Comparison of ENCODE assay signal across 24 cellular contexts in the genomic region with DNA sequence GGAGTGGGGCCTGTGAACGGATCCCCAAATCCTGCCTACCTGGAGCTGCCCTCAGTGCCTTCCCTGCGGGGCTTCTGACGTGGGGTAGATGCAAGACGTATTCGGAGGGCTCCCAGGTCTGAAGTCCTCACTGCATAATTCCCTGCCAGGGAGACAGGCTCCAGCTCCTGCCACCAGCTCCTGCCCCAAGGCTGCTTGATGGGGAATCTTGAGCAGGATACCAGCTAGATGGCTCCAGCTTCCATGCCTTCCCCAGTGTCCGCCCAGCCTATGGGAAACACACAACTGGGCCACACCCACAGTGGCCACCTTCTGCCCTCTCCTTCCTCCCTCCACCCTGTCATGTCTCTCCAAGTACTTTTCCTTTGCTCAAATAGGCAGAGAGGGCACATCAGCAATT.
DNase-seq lines count a peak whose midpoint lies in the region; ATAC-seq, FAIRE-seq and TF ChIP-seq lines count a peak whose summit lies in the region.
"Had no signal": no experiment of that assay in that cellular context is flagged by ENCODE, and none has a peak within 500 bp of the region (broad histone marks: within the 10 kb centered on the region; RNA-seq: fewer than 3 reads in every experiment).

No MANE protein-coding gene starts in this region.

- H3K27ac ChIP-seq in K562 (ENCODE audit: extremely low read depth, low read depth, low read length) (no peak overlapping the region), upper lobe of right lung (no peak overlapping the region)
- H3K27ac ChIP-seq: 22Rv1; A549; BLaER1 treated with 17β-estradiol and CSF1 and Interleukin-3, amounts not matched to agents 10 nM and 100 nM had no signal

- no peaks in the 10 kb centered on the region for H3K79me2 ChIP-seq in K562 (ENCODE audit: control insufficient read depth, insufficient read depth, low read length)

- TF ChIP-seq EP300 in K562 (IDR thresholded peaks at IDR 0.05; ENCODE audit: low read length), result no peak

- peak; percentile 8 for DNase-seq in ELF-1 (ENCODE audit: low read depth, low spot score)
- no peak for DNase-seq in K562 (ENCODE audit: extremely low read depth in 1 of 4, low spot score in 3 of 4)
- DNase-seq in mucosa of descending colon, result no peak
- no peak for DNase-seq in upper lobe of right lung
- no peak for DNase-seq in NOMO-1 treated with dmso at 0.1 percent for 144 hours (lab: John Stamatoyannopoulos, UW; ENCODE audit: unreplicated experiment)
- DNase-seq in stimulated activated CD4-positive, alpha-beta T cell treated with anti-CD3 and anti-CD28 coated beads, Interleukin-4, amount 100 ng/mL, for 4 hours, result no peak
- DNase-seq: ACHN; AML-193; BE2C; CD4-positive, alpha-beta T cell; CD8-positive, alpha-beta memory T cell; DMS 273 treated with DMSO at 0.1 percent for 48 hours; DMS79; EL; GF-D8; GOT3; H7; HCEC 1CT had no signal

- no peak for FAIRE-seq in K562 (lab: Jason Lieb, UNC)
- FAIRE-seq: A549, D721Med, GM12891 had no signal

- in situ Hi-C loops in K562 (cut with MboI), result no loop called here

- no peak overlapping the region for H2AFZ ChIP-seq in K562 (ENCODE audit: low read depth, low read length)

- intact Hi-C loops in K562 (cut with micrococcal nuclease), result no loop called here
- intact Hi-C loops in mucosa of descending colon (cut with DNase I, micrococcal nuclease), result no loop called here
- intact Hi-C loops in upper lobe of right lung (cut with DNase I), result no loop called here

- H3K9ac ChIP-seq in K562 (ENCODE audit: insufficient read depth in 1 of 2, low read depth in 2 of 2, low read length in 2 of 2), result peak overlapping the region in 1 of 2 experiments; percentile 10; a peak in 1 of 4 replicates
- H3K9ac ChIP-seq: BLaER1 treated with 17β-estradiol and CSF1 and Interleukin-3, amounts not matched to agents 10 nM and 100 nM had no signal

- no TSS peak for BruUV-seq in K562 (replicated peaks; lab: Mats Ljungman, UMichigan)

- no peak for TF ChIP-seq CTCF in K562 (IDR thresholded peaks at IDR 0.05 in 2 of 3, conservative IDR thresholded peaks at IDR 0.05 in 1 of 3; ENCODE audit: insufficient read depth in 2 of 3, low read depth in 1 of 3, low read length in 3 of 3)
- TF ChIP-seq CTCF in mucosa of descending colon (IDR thresholded peaks at IDR 0.05), result no peak
- TF ChIP-seq CTCF in upper lobe of right lung (IDR thresholded peaks at IDR 0.05), result no peak

- ATAC-seq in K562, result peak; percentile 25
- peak; percentile 30 for ATAC-seq in mucosa of descending colon
- peak; percentile 16 for ATAC-seq in upper lobe of right lung
- no peak for ATAC-seq in HG02763 (IDR thresholded peaks at IDR 0.05; ENCODE audit: unreplicated experiment)
- ATAC-seq: A549 had no signal

- H3K9me3 ChIP-seq in K562 (replicated peaks; ENCODE audit: control insufficient read depth, insufficient read depth, low read depth, low read length) (no peaks in the 10 kb centered on the region), mucosa of descending colon (no peaks in the 10 kb centered on the region), upper lobe of right lung (no peaks in the 10 kb centered on the region)
- H3K9me3 ChIP-seq: A549; BE2C; BLaER1 treated with 17β-estradiol and CSF1 and Interleukin-3, amounts not matched to agents 10 nM and 100 nM had no signal

- TF ChIP-seq RAD21 in K562 (CRISPR knock-in tag; conservative IDR thresholded peaks at IDR 0.05 in 1 of 2, IDR thresholded peaks at IDR 0.05 in 1 of 2), result no peak

- no peak overlapping the region for H3K4me2 ChIP-seq in K562 (ENCODE audit: insufficient read depth, low read length)
- H3K4me2 ChIP-seq: A549; BLaER1 treated with 17β-estradiol and CSF1 and Interleukin-3, amounts not matched to agents 10 nM and 100 nM had no signal

- CTCF ChIA-PET in K562 (lab: Yijun Ruan, JAX; ENCODE audit: low intra/inter-chr PET ratio), result no interaction called here

- no peaks in the 10 kb centered on the region for H3K27me3 ChIP-seq in K562 (ENCODE audit: control insufficient read depth in 2 of 2, insufficient read depth in 2 of 2, low read length in 2 of 2)
- no peaks in the 10 kb centered on the region for H3K27me3 ChIP-seq in upper lobe of right lung
- H3K27me3 ChIP-seq: BE2C; BLaER1 treated with 17β-estradiol and CSF1 and Interleukin-3, amounts not matched to agents 10 nM and 100 nM had no signal

- H3K9me1 ChIP-seq in K562 (ENCODE audit: control insufficient read depth, insufficient read depth, low read length), result no peaks in the 10 kb centered on the region

- 86% methylated on average over 5 of the region's 6 CpGs for WGBS in K562 (ENCODE audit: insufficient coverage, low coverage, missing lambda C conversion rate)

- no peak for TF ChIP-seq POLR2A in K562 (conservative IDR thresholded peaks at IDR 0.05)

- H3K4me3 ChIP-seq in K562 (no peak overlapping the region), mucosa of descending colon (no peak overlapping the region), upper lobe of right lung (no peak overlapping the region)
- H3K4me3 ChIP-seq: A549; BLaER1 treated with 17β-estradiol and CSF1 and Interleukin-3, amounts not matched to agents 10 nM and 100 nM had no signal

- H3K36me3 ChIP-seq in K562 (ENCODE audit: control insufficient read depth, insufficient read depth, low read length), result peaks cover 21% of the 10 kb centered on the region; the same call in 2 of the 3 replicates
- H3K36me3 ChIP-seq in mucosa of descending colon (ENCODE audit: low read depth), result no peaks in the 10 kb centered on the region
- H3K36me3 ChIP-seq in upper lobe of right lung, result no peaks in the 10 kb centered on the region
- H3K36me3 ChIP-seq: BE2C had no signal

- POLR2A ChIA-PET in K562 (lab: Yijun Ruan, JAX), result interaction anchor here (0.6 to 8.4 kb wide), 5 partner anchors 8 to 26 kb away, joined by 3 to 76 read pairs (median 3); no protein-coding TSS in a partner anchor

- 0 out of 2 replicates have a peak, but pooled peaks cover under 1% of the 10 kb centered on the region for H4K20me1 ChIP-seq in K562 (replicated peaks; ENCODE audit: control insufficient read depth, insufficient read depth, low read length)

- H3K4me1 ChIP-seq in K562 (replicated peaks in 1 of 2; ENCODE audit: control insufficient read depth in 2 of 2, insufficient read depth in 2 of 2, low read length in 2 of 2) (no peaks in the 10 kb centered on the region; a peak in 1 of 5 replicates), mucosa of descending colon (ENCODE audit: low read depth) (no peaks in the 10 kb centered on the region), upper lobe of right lung (no peaks in the 10 kb centered on the region)
- H3K4me1 ChIP-seq: A549, BE2C had no signal

TF ChIP-seq in K562, 482 proteins besides CTCF, POLR2A, EP300 and RAD21 (continues in another document):
- TF ChIP-seq SNRNP70 (optimal IDR thresholded peaks at IDR 0.05; ENCODE audit: low read depth, low read length) (peak; percentile 65), MAFG (tag; conservative IDR thresholded peaks at IDR 0.05) (no peak), ZNF263 (CRISPR knock-in tag; IDR thresholded peaks at IDR 0.05; ENCODE audit: borderline replicate concordance) (peak; percentile 38; the same call in 1 of the 2 replicates), SMAD4 (CRISPR knock-in tag; conservative IDR thresholded peaks at IDR 0.05) (no peak), CHCHD3 (CRISPR knock-in tag; IDR thresholded peaks at IDR 0.05) (no peak), POLR2AphosphoS5 (IDR thresholded peaks at IDR 0.05; ENCODE audit: control insufficient read depth, insufficient read depth, low read depth, low read length) (no peak), ZNF76 (CRISPR knock-in tag; IDR thresholded peaks at IDR 0.05; ENCODE audit: borderline replicate concordance) (no peak), ZFP30 (CRISPR knock-in tag; IDR thresholded peaks at IDR 0.05; ENCODE audit: borderline replicate concordance) (no peak), ZSCAN29 (IDR thresholded peaks at IDR 0.05) (no peak), ELF4 (CRISPR knock-in tag; IDR thresholded peaks at IDR 0.05) (no peak), PURB (CRISPR knock-in tag; IDR thresholded peaks at IDR 0.05; ENCODE audit: low read depth) (no peak), RBFOX2 (IDR thresholded peaks at IDR 0.05; ENCODE audit: low read depth, low read length) (peak; percentile 46), HES1 (IDR thresholded peaks at IDR 0.05; ENCODE audit: low read depth) (no peak), YBX1 (IDR thresholded peaks at IDR 0.05) (no peak), SMAD3 (CRISPR knock-in tag; conservative IDR thresholded peaks at IDR 0.05) (no peak), ZNF121 (CRISPR knock-in tag; conservative IDR thresholded peaks at IDR 0.05) (no peak), TCF3 (CRISPR knock-in tag; IDR thresholded peaks at IDR 0.05) (no peak)
- TF ChIP-seq, protein P1, sequence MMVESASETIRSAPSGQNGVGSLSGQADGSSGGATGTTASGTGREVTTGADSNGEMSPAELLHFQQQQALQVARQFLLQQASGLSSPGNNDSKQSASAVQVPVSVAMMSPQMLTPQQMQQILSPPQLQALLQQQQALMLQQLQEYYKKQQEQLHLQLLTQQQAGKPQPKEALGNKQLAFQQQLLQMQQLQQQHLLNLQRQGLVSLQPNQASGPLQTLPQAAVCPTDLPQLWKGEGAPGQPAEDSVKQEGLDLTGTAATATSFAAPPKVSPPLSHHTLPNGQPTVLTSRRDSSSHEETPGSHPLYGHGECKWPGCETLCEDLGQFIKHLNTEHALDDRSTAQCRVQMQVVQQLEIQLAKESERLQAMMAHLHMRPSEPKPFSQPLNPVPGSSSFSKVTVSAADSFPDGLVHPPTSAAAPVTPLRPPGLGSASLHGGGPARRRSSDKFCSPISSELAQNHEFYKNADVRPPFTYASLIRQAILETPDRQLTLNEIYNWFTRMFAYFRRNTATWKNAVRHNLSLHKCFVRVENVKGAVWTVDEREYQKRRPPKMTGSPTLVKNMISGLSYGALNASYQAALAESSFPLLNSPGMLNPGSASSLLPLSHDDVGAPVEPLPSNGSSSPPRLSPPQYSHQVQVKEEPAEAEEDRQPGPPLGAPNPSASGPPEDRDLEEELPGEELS (CRISPR knock-in tag; IDR thresholded peaks at IDR 0.05; ENCODE audit: borderline replicate concordance), result no peak
